In the genomic region with DNA sequence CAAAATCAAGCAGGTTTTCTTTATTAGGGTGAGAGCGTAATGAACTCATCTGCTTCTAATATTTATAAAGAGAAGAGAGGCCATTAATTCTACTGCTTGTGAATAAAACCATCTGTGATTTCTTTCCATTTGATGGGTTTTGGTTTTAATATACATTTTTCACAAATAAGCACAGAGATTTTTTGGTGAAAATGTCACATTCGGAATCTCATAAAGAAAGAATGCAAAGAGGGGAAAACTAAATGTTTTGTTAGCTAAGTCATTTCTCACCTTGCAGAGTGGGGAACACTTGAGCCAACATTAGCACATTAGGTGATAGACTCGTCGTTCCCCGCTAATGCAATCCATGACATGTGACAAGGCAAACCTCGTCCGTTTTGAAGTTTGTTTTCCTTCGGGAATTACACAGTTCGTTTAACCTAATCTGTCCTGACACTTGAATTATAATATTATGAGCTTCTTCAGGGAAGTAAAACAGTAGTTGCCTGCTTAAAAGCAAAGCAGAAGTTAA, we compare ENCODE assay signal across 8 cellular contexts.
DNase-seq lines count a peak whose midpoint lies in the region; ATAC-seq lines count a peak whose summit lies in the region.
"Had no signal": no experiment of that assay in that cellular context is flagged by ENCODE, and none has a peak within 500 bp of the region (broad histone marks: within the 10 kb centered on the region; RNA-seq: fewer than 3 reads in every experiment).

No MANE protein-coding gene starts in this region.

- H3K36me3 Mint-ChIP-seq in CD4-positive, alpha-beta memory T cell = no peaks in the 10 kb centered on the region
- no peaks in the 10 kb centered on the region for H3K36me3 Mint-ChIP-seq in activated naive CD4-positive, alpha-beta T cell treated with anti-CD3 and anti-CD28 coated beads, Interleukin-2, amount 50 U/mL, for 72 hours

- POLR2A ChIA-PET in CD4-positive, alpha-beta memory T cell (lab: Charles Lee; ENCODE audit: partially characterized antibody) = interaction anchor here (0.7 to 2.5 kb wide), 7 partner anchors 7 to 1124 kb away, joined by 3 to 12 read pairs (median 4); no protein-coding TSS in a partner anchor

- H3K27me3 ChIP-seq in CD4-positive, alpha-beta memory T cell (ENCODE audit: insufficient read depth, low read length) = peaks cover 12% of the 10 kb centered on the region
- H3K27me3 ChIP-seq in HUES48 (ENCODE audit: control insufficient read depth, insufficient read depth, low read length) (peaks cover 37% of the 10 kb centered on the region), neuronal stem cell (ENCODE audit: control insufficient read depth in 3 of 3, insufficient read depth in 3 of 3, low read depth in 1 of 3, low read length in 3 of 3) (peaks cover 0 to 54% (median 4%) of the 10 kb centered on the region in 3 experiments)

- peaks cover 21 to 62% (median 33%) of the 10 kb centered on the region in 4 donors for H3K4me1 Mint-ChIP-seq in CD4-positive, alpha-beta memory T cell

- H3K36me3 ChIP-seq in CD4-positive, alpha-beta memory T cell (ENCODE audit: insufficient read depth, low read length) = no peaks in the 10 kb centered on the region
- H3K36me3 ChIP-seq in HUES48 (ENCODE audit: control insufficient read depth, insufficient read depth, low read length) (no peaks in the 10 kb centered on the region), neuronal stem cell (replicated peaks in 1 of 2; ENCODE audit: control insufficient read depth in 2 of 2, insufficient read depth in 2 of 2, low read length in 2 of 2) (no peaks in the 10 kb centered on the region)

- H3K27me3 Mint-ChIP-seq in CD4-positive, alpha-beta memory T cell = peaks cover 10 to 21% of the 10 kb centered on the region in 2 donors

- no peak overlapping the region for H3K18ac ChIP-seq in neuronal stem cell (ENCODE audit: low read length)

- H3K4me3 Mint-ChIP-seq in CD4-positive, alpha-beta memory T cell = peak overlapping the region; percentile 85 to 96 (median 90)

- no peak for DNase-seq in CD4-positive, alpha-beta memory T cell
- peak; percentile 82 for DNase-seq in cerebellar cortex (ENCODE audit: low spot score)
- no peak for DNase-seq in neuronal stem cell (ENCODE audit: low spot score)
- no peak for DNase-seq in activated CD4-positive, CD25-positive, alpha-beta regulatory T cell treated with anti-CD3 and anti-CD28 coated beads, Interleukin-2, amount 50 U/mL, for 72 hours
- DNase-seq in substantia nigra (lab: John Stamatoyannopoulos, UW) = no peak
- DNase-seq in activated naive CD4-positive, alpha-beta T cell treated with anti-CD3 and anti-CD28 coated beads, Interleukin-2, amount 50 U/mL, for 72 hours (ENCODE audit: low spot score in 2 of 2) = no peak
- DNase-seq: activated gamma-delta T cell had no signal

- intact Hi-C loops in CD4-positive, alpha-beta memory T cell (cut with micrococcal nuclease) = no loop called here

- H3K27ac Mint-ChIP-seq in CD4-positive, alpha-beta memory T cell = peak overlapping the region in 6 of 7 donors; percentile 22 to 89 (median 84)
- H3K27ac Mint-ChIP-seq in activated naive CD4-positive, alpha-beta T cell treated with anti-CD3 and anti-CD28 coated beads, Interleukin-2, amount 50 U/mL, for 72 hours = peak overlapping the region in 1 of 2 donors; percentile 39

- H3K9me3 ChIP-seq in CD4-positive, alpha-beta memory T cell (ENCODE audit: control insufficient read depth in 1 of 2, low read length in 2 of 2) = no peaks in the 10 kb centered on the region
- no peaks in the 10 kb centered on the region for H3K9me3 ChIP-seq in HUES48 (ENCODE audit: control insufficient read depth, insufficient read depth, low read length)
- H3K9me3 ChIP-seq in neuronal stem cell (replicated peaks in 1 of 2; ENCODE audit: control insufficient read depth in 2 of 2, insufficient read depth in 1 of 2, low read depth in 1 of 2, low read length in 2 of 2) = no peaks in the 10 kb centered on the region

- no peak overlapping the region for H2BK120ac ChIP-seq in neuronal stem cell (ENCODE audit: low read depth, low read length)

- H3K14ac ChIP-seq in neuronal stem cell (ENCODE audit: low read length) = no peak overlapping the region

- H4K91ac ChIP-seq in neuronal stem cell (ENCODE audit: low read depth, low read length, poor library complexity) = no peak overlapping the region

- no peak overlapping the region for H4K8ac ChIP-seq in neuronal stem cell (ENCODE audit: low read depth, low read length)

- H2BK5ac ChIP-seq in neuronal stem cell (ENCODE audit: low read length) = no peak overlapping the region

- H3K79me1 ChIP-seq in neuronal stem cell (ENCODE audit: low read depth, low read length) = no peaks in the 10 kb centered on the region

- H2AFZ ChIP-seq in neuronal stem cell (ENCODE audit: low read length) = peak overlapping the region; percentile 81

- no peak overlapping the region for H2AK5ac ChIP-seq in neuronal stem cell (ENCODE audit: low read depth, low read length)

- H3K27ac ChIP-seq in CD4-positive, alpha-beta memory T cell (ENCODE audit: low read depth, low read length) = peak overlapping the region; percentile 42
- H3K27ac ChIP-seq in HUES48 (ENCODE audit: low read depth, low read length) = peak overlapping the region; percentile 10
- no peak overlapping the region for H3K27ac ChIP-seq in neuronal stem cell (replicated peaks; ENCODE audit: low read length)
- H3K27ac ChIP-seq in substantia nigra (ENCODE audit: low read depth, low read length, poor library complexity, severe bottlenecking) = no peak overlapping the region

- no peak overlapping the region for H3K23ac ChIP-seq in neuronal stem cell (ENCODE audit: low read depth, low read length, poor library complexity)

- H3K4me1 ChIP-seq in CD4-positive, alpha-beta memory T cell (ENCODE audit: insufficient read depth, low read length) = peaks cover 33% of the 10 kb centered on the region
- H3K4me1 ChIP-seq in HUES48 (ENCODE audit: control insufficient read depth, insufficient read depth, low read length) = peaks cover 43% of the 10 kb centered on the region
- peaks cover 26 to 52% of the 10 kb centered on the region in 2 donors for H3K4me1 ChIP-seq in neuronal stem cell (ENCODE audit: control insufficient read depth in 2 of 2, insufficient read depth in 1 of 2, low read depth in 1 of 2, low read length in 2 of 2)

- H3K9ac ChIP-seq in HUES48 (ENCODE audit: low read depth, low read length) (no peak overlapping the region), neuronal stem cell (ENCODE audit: low read depth, low read length, poor library complexity) (no peak overlapping the region)

- ATAC-seq in activated naive CD4-positive, alpha-beta T cell treated with anti-CD3 and anti-CD28 coated beads, Interleukin-2, amount 50 U/mL, for 72 hours = no peak

- no peak overlapping the region for H3K4ac ChIP-seq in neuronal stem cell (ENCODE audit: low read length)

- H3K4me2 ChIP-seq in neuronal stem cell (ENCODE audit: insufficient read depth, low read length, poor library complexity, severe bottlenecking) = no peak overlapping the region

- H2BK15ac ChIP-seq in neuronal stem cell (ENCODE audit: low read length) = no peak overlapping the region

- WGBS in neuronal stem cell (ENCODE audit: extremely low coverage in 2 of 2, insufficient read length in 2 of 2, insufficient replicate concordance in 1 of 2), 2 donors = no CpG with 5 or more reads among the region's 9 CpGs

- H3K9me3 Mint-ChIP-seq in CD4-positive, alpha-beta memory T cell = peaks cover 0 to 1% (median 0%) of the 10 kb centered on the region in 8 donors
- no peaks in the 10 kb centered on the region for H3K9me3 Mint-ChIP-seq in activated naive CD4-positive, alpha-beta T cell treated with anti-CD3 and anti-CD28 coated beads, Interleukin-2, amount 50 U/mL, for 72 hours

- CTCF ChIA-PET in CD4-positive, alpha-beta memory T cell (lab: Charles Lee; ENCODE audit: partially characterized antibody) = interaction anchor here (0.5 to 7.2 kb wide), 6 partner anchors 9 to 38 kb away, joined by 3 to 74 read pairs (median 5); no protein-coding TSS in a partner anchor

- peak overlapping the region in 1 of 2 donors; percentile 40 for H3K4me3 ChIP-seq in CD4-positive, alpha-beta memory T cell (ENCODE audit: low read length in 2 of 2)
- H3K4me3 ChIP-seq in HUES48 (ENCODE audit: low read depth, low read length) = no peak overlapping the region
- no peak overlapping the region for H3K4me3 ChIP-seq in neuronal stem cell (ENCODE audit: low read length in 2 of 2)

- no peak overlapping the region for H2BK12ac ChIP-seq in neuronal stem cell (ENCODE audit: low read length)

Comparison
In these comparisons a context has a peak if more than half of its experiments do, and no peak if none do; other contexts are left out.
1. H3K27ac ChIP-seq: peak in CD4-positive, alpha-beta memory T cell (single experiment) and HUES48 (single experiment); none in neuronal stem cell (single experiment) and substantia nigra (single experiment).